In genomic region chr3:79113821-79114220, GRCh38 we compare ENCODE assay signal across 18 cellular contexts.
"Had no signal": no experiment of that assay in that cellular context is flagged by ENCODE, and none has a peak within 500 bp of the region (broad histone marks: within the 10 kb centered on the region; RNA-seq: fewer than 3 reads in every experiment).

No MANE protein-coding gene starts in this region.

- H3K27me3 Mint-ChIP-seq: activated CD4-positive, alpha-beta memory T cell treated with anti-CD3 and anti-CD28 coated beads for 36 hours; activated CD8-positive, alpha-beta memory T cell treated with anti-CD3 and anti-CD28 coated beads, Interleukin-2, amount 10 ng/mL, durations not matched to agents 7 days and 5 days; activated naive CD4-positive, alpha-beta T cell treated with anti-CD3 and anti-CD28 coated beads, Interleukin-2, amount 10 ng/mL, durations not matched to agents 7 days and 5 days; naive B cell had no signal

- H3K36me3 Mint-ChIP-seq: activated CD4-positive, alpha-beta memory T cell treated with anti-CD3 and anti-CD28 coated beads for 36 hours; activated CD8-positive, alpha-beta memory T cell treated with anti-CD3 and anti-CD28 coated beads, Interleukin-2, amount 10 ng/mL, durations not matched to agents 7 days and 5 days; activated naive CD4-positive, alpha-beta T cell treated with anti-CD3 and anti-CD28 coated beads, Interleukin-2, amount 10 ng/mL, durations not matched to agents 7 days and 5 days; naive B cell had no signal

- H3K27ac ChIP-seq: colonic mucosa, gastrocnemius medialis, heart left ventricle, ovary, right lobe of liver, spleen, VCaP had no signal

- H3K9me3 ChIP-seq: colonic mucosa, gastrocnemius medialis, heart left ventricle, ovary, right lobe of liver had no signal

- DNase-seq: activated CD4-positive, alpha-beta memory T cell treated with anti-CD3 and anti-CD28 coated beads for 36 hours; activated CD8-positive, alpha-beta memory T cell treated with anti-CD3 and anti-CD28 coated beads, Interleukin-2, amount 10 ng/mL, durations not matched to agents 7 days and 5 days; activated naive CD4-positive, alpha-beta T cell treated with anti-CD3 and anti-CD28 coated beads, Interleukin-2, amount 10 ng/mL, durations not matched to agents 7 days and 5 days; activated T-cell treated with anti-CD3 and anti-CD28 coated beads, Interleukin-2, amount 50 U/mL, for 1 hour; caudate nucleus; colonic mucosa; effector CD4-positive, alpha-beta T cell; gastrocnemius medialis; heart left ventricle; immature natural killer cell; left cardiac atrium; naive B cell; ovary; right lobe of liver; spleen; stimulated activated CD4-positive, alpha-beta T cell treated with anti-CD3 and anti-CD28 coated beads, Interleukin-1b, Interleukin-23, amount 100 ng/mL, for 48 hours had no signal

- H3K4me1 Mint-ChIP-seq: activated CD8-positive, alpha-beta memory T cell treated with anti-CD3 and anti-CD28 coated beads, Interleukin-2, amount 10 ng/mL, durations not matched to agents 7 days and 5 days; activated naive CD4-positive, alpha-beta T cell treated with anti-CD3 and anti-CD28 coated beads, Interleukin-2, amount 10 ng/mL, durations not matched to agents 7 days and 5 days; immature natural killer cell; naive B cell had no signal

- H3K36me3 ChIP-seq: colonic mucosa, gastrocnemius medialis, heart left ventricle, ovary, right lobe of liver, spleen had no signal

- ATAC-seq: activated CD8-positive, alpha-beta memory T cell treated with anti-CD3 and anti-CD28 coated beads, Interleukin-2, amount 10 ng/mL, durations not matched to agents 7 days and 5 days; gastrocnemius medialis; heart left ventricle; left cardiac atrium; right lobe of liver had no signal

- H3K4me3 ChIP-seq: colonic mucosa, gastrocnemius medialis, heart left ventricle, ovary, right lobe of liver, spleen had no signal

- H3K27ac Mint-ChIP-seq: activated CD4-positive, alpha-beta memory T cell treated with anti-CD3 and anti-CD28 coated beads for 36 hours; activated CD8-positive, alpha-beta memory T cell treated with anti-CD3 and anti-CD28 coated beads, Interleukin-2, amount 10 ng/mL, durations not matched to agents 7 days and 5 days; activated naive CD4-positive, alpha-beta T cell treated with anti-CD3 and anti-CD28 coated beads, Interleukin-2, amount 10 ng/mL, durations not matched to agents 7 days and 5 days; activated T-helper 2 cell treated with anti-CD3 and anti-CD28 coated beads, Interferon-gamma antibody, Interleukin-2, Interleukin-4, amounts not matched to agents 10 μg/mL and 5 μg/mL and 100 μg/mL, durations not matched to agents 14 hours and 24 hours and 36 hours; immature natural killer cell; naive B cell had no signal

- H3K4me1 ChIP-seq: colonic mucosa, gastrocnemius medialis, heart left ventricle, right lobe of liver, spleen had no signal

- H3K4me3 Mint-ChIP-seq: activated CD4-positive, alpha-beta memory T cell treated with anti-CD3 and anti-CD28 coated beads for 36 hours; activated CD8-positive, alpha-beta memory T cell treated with anti-CD3 and anti-CD28 coated beads, Interleukin-2, amount 10 ng/mL, durations not matched to agents 7 days and 5 days; activated naive CD4-positive, alpha-beta T cell treated with anti-CD3 and anti-CD28 coated beads, Interleukin-2, amount 10 ng/mL, durations not matched to agents 7 days and 5 days; immature natural killer cell; naive B cell had no signal

- H3K27me3 ChIP-seq: colonic mucosa, gastrocnemius medialis, heart left ventricle, ovary, right lobe of liver, spleen had no signal
